11 cellular contexts compared by ENCODE assay signal in the genomic region with DNA sequence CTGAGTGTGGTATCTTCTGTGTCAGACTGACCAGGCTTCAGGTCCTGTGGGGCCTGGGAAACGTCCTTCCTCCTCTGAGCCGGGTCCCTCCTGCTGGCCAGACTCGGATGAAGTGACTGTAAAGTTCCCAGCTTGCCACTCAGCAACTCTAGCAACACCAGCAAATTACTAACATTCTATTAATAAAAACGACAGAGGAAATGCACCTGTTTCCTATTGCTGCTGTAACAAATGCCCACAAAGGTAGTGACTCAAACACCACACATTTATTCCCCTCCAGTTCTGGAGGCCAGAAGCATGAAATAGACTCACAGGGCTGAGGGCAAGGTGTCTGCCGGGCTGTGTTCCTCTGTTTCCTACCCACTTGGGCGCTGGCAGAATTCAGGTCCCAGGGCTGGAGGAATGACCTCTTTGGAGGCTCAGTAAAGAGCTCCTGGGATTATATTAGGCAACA. TPM values are rescaled to one million over a fixed set of nuclear protein-coding genes. Genes with fewer than 3 reads are reported as not detected.
A peak's percentile ranks its signal among the peaks of the same experiment; 100 is the strongest.
DNase-seq lines count a peak whose midpoint lies in the region; ATAC-seq, FAIRE-seq and TF ChIP-seq lines count a peak whose summit lies in the region.
"Had no signal": no experiment of that assay in that cellular context is flagged by ENCODE, and none has a peak within 500 bp of the region (broad histone marks: within the 10 kb centered on the region; RNA-seq: fewer than 3 reads in every experiment).

No MANE protein-coding gene starts in this region.

- H3K27ac ChIP-seq in endodermal cell (ENCODE audit: low read depth, low read length) (no peak overlapping the region), esophagus squamous epithelium (peak overlapping the region in 2 of 4 donors; percentile 39 to 44)

- no peak for FAIRE-seq in D721Med (lab: Jason Lieb, UNC)
- FAIRE-seq in HTR-8/SVneo (lab: Jason Lieb, UNC): peak; percentile 65

- H3K9me3 ChIP-seq in endodermal cell (ENCODE audit: control insufficient read depth, low read length) (no peaks in the 10 kb centered on the region), esophagus squamous epithelium (no peaks in the 10 kb centered on the region)

- peaks cover 7% of the 10 kb centered on the region for H3K4me1 Mint-ChIP-seq in endodermal cell

- 54 to 73% methylated on average over 5 to 6 of the region's 6 CpGs for WGBS in endodermal cell (ENCODE audit: insufficient coverage in 1 of 2, insufficient read length in 1 of 2), 2 experiments
- WGBS in esophagus squamous epithelium, 2 donors: 32 to 42% methylated on average over 5 to 6 of the region's 6 CpGs

- peak; percentile 32 for ATAC-seq in GM19455 (IDR thresholded peaks at IDR 0.05; ENCODE audit: unreplicated experiment)

- no peaks in the 10 kb centered on the region for H3K27me3 ChIP-seq in endodermal cell (ENCODE audit: control insufficient read depth, insufficient read depth, low read length, poor library complexity, severe bottlenecking)
- H3K27me3 ChIP-seq in esophagus squamous epithelium: peaks cover 0 to 47% (median 0%) of the 10 kb centered on the region in 4 donors

- no peak for TF ChIP-seq POLR2A in esophagus squamous epithelium (IDR thresholded peaks at IDR 0.05)

- no peak overlapping the region for H3K27ac Mint-ChIP-seq in endodermal cell

- H3K9ac ChIP-seq in endodermal cell (ENCODE audit: extremely low read depth, low read length, poor library complexity, severe bottlenecking): no peak overlapping the region

- DNase-seq in D721Med (ENCODE audit: insufficient read length, low spot score) (peak; percentile 0), HTR-8/SVneo (ENCODE audit: insufficient read length, low spot score) (no peak), endodermal cell (peak; percentile 36), NCI-H510A treated with DMSO at 0.1 percent for 48 hours (lab: John Stamatoyannopoulos, UW) (no peak), esophagus squamous epithelium (lab: John Stamatoyannopoulos, UW) (no peak), NCI-H128 (lab: John Stamatoyannopoulos, UW; ENCODE audit: unreplicated experiment) (no peak)
- no peak for DNase-seq in activated CD4-positive, alpha-beta T cell treated with anti-CD3 and anti-CD28 coated beads for 1 hour
- DNase-seq: NCI-H1048, SW 1271 had no signal

- H3K27me3 Mint-ChIP-seq in endodermal cell (ENCODE audit: insufficient read depth): no peaks in the 10 kb centered on the region

- intact Hi-C loops in esophagus squamous epithelium (cut with DNase I): no loop called here

- H3K4me3 ChIP-seq in endodermal cell (ENCODE audit: low read length) (no peak overlapping the region), esophagus squamous epithelium (no peak overlapping the region)

- H3K4me3 Mint-ChIP-seq in endodermal cell: no peak overlapping the region

- TF ChIP-seq CTCF in D721Med (IDR thresholded peaks at IDR 0.05; ENCODE audit: insufficient read depth, missing control alignments): no peak
- TF ChIP-seq CTCF in endodermal cell (conservative IDR thresholded peaks at IDR 0.05): no peak
- TF ChIP-seq CTCF in esophagus squamous epithelium (IDR thresholded peaks at IDR 0.05): no peak

- no peaks in the 10 kb centered on the region for H3K36me3 ChIP-seq in endodermal cell (ENCODE audit: control insufficient read depth, insufficient read depth, low read length)
- no peaks in the 10 kb centered on the region for H3K36me3 ChIP-seq in esophagus squamous epithelium

- H3K36me3 Mint-ChIP-seq in endodermal cell (ENCODE audit: low read depth): no peaks in the 10 kb centered on the region

- peaks cover 4% of the 10 kb centered on the region for H3K4me1 ChIP-seq in endodermal cell (ENCODE audit: control insufficient read depth, insufficient read depth, low read length)
- peaks cover 0 to 20% (median 3%) of the 10 kb centered on the region in 3 donors for H3K4me1 ChIP-seq in esophagus squamous epithelium

- H3K9me3 Mint-ChIP-seq in endodermal cell: no peaks in the 10 kb centered on the region

RNA-seq across cellular contexts. Expression of a gene that starts 48.8 kb away (rescaled TPM):
- 1 to 10 TPM in 1 of 2 donors, under 1 TPM in 1; 0.33 to 1.4 TPM for total RNA-seq in endodermal cell
- 0.28 TPM for polyA plus RNA-seq in endodermal cell (2013, experiment 1 of 2)
- 0.46 TPM for polyA plus RNA-seq in endodermal cell (2013, experiment 2 of 2)
- under 1 TPM in 1 of 4 donors, not detected in 3; 0.19 TPM for total RNA-seq in esophagus squamous epithelium
- polyA plus RNA-seq: esophagus had no signal

Comparison
In these comparisons a context has a peak if more than half of its experiments do, and no peak if none do; other contexts are left out.
1. DNase-seq: peak in D721Med (single experiment) and endodermal cell (single experiment); none in HTR-8/SVneo (single experiment), NCI-H510A treated with DMSO at 0.1 percent for 48 hours (single experiment), activated CD4-positive, alpha-beta T cell treated with anti-CD3 and anti-CD28 coated beads for 1 hour (single experiment), esophagus squamous epithelium (single experiment) and NCI-H128 (single experiment).